In genomic region chr17:18322522-18322921, GRCh38 we compare ENCODE assay signal across 22 cellular contexts. TPM values are rescaled to one million over a fixed set of nuclear protein-coding genes. Genes with fewer than 3 reads are reported as not detected.
"Had no signal": no experiment of that assay in that cellular context is flagged by ENCODE, and none has a peak within 500 bp of the region (broad histone marks: within the 10 kb centered on the region; RNA-seq: fewer than 3 reads in every experiment).

No MANE protein-coding gene starts in this region.

- H3K27me3 ChIP-seq: dorsolateral prefrontal cortex, right atrium auricular region had no signal

- H3K9me3 ChIP-seq: left ventricle myocardium inferior, prostate gland, right atrium auricular region had no signal

- H3K9me3 Mint-ChIP-seq: activated naive CD8-positive, alpha-beta T cell treated with anti-CD3 and anti-CD28 coated beads, Interleukin-2, amount 50 U/mL, for 24 hours; activated T-helper 2 cell treated with anti-CD3 and anti-CD28 coated beads, Interferon-gamma antibody, Interleukin-2, Interleukin-4, amounts not matched to agents 10 μg/mL and 5 μg/mL and 100 μg/mL, durations not matched to agents 14 hours and 24 hours and 36 hours; brain had no signal

- H3K27ac ChIP-seq: dorsolateral prefrontal cortex, left ventricle myocardium inferior, prostate gland, right atrium auricular region, WERI-Rb-1 had no signal

- H3K27ac Mint-ChIP-seq: activated T-helper 2 cell treated with anti-CD3 and anti-CD28 coated beads, Interferon-gamma antibody, Interleukin-2, Interleukin-4, amounts not matched to agents 10 μg/mL and 5 μg/mL and 100 μg/mL, durations not matched to agents 14 hours and 24 hours and 36 hours had no signal

- H3K4me3 Mint-ChIP-seq: activated naive CD8-positive, alpha-beta T cell treated with anti-CD3 and anti-CD28 coated beads, Interleukin-2, amount 50 U/mL, for 24 hours; brain had no signal

- H3K27me3 Mint-ChIP-seq: activated naive CD8-positive, alpha-beta T cell treated with anti-CD3 and anti-CD28 coated beads, Interleukin-2, amount 50 U/mL, for 24 hours; brain had no signal

- H3K4me3 ChIP-seq: dorsolateral prefrontal cortex, left ventricle myocardium inferior, prostate gland, right atrium auricular region, skin epidermis had no signal

- ATAC-seq: activated naive CD8-positive, alpha-beta T cell treated with anti-CD3 and anti-CD28 coated beads, Interleukin-2, amount 50 U/mL, for 24 hours had no signal

- DNase-seq: activated CD4-positive, alpha-beta T cell treated with anti-CD3 and anti-CD28 coated beads, Interleukin-2, amount 50 U/mL, for 4 hours; activated naive CD4-positive, alpha-beta T cell treated with Interleukin-2 at 50 U/mL for 16 hours; activated naive CD8-positive, alpha-beta T cell treated with anti-CD3 and anti-CD28 coated beads, Interleukin-2, amount 50 U/mL, for 24 hours; activated T-cell treated with anti-CD3 and anti-CD28 coated beads for 4 hours; anterior cingulate cortex; caudate nucleus; dorsolateral prefrontal cortex; foreskin melanocyte; kidney glomerular epithelial cell; left ventricle myocardium inferior; midbrain; stimulated activated CD4-positive, alpha-beta T cell treated with anti-CD3 and anti-CD28 coated beads, Interleukin-15, amount 100 ng/mL, for 24 hours; stimulated activated CD4-positive, alpha-beta T cell treated with anti-CD3 and anti-CD28 coated beads, Interleukin-2, amount 100 ng/mL, for 48 hours; T-helper 2 cell; WERI-Rb-1 had no signal

RNA-seq across cellular contexts. Expression of gene EVPLL, which starts 55.1 kb away (rescaled TPM):
- total RNA-seq: activated T-helper 2 cell treated with anti-CD3 and anti-CD28 coated beads, Interferon-gamma antibody, Interleukin-2, Interleukin-4, amounts not matched to agents 10 μg/mL and 5 μg/mL and 100 μg/mL, durations not matched to agents 14 hours and 24 hours and 36 hours; fibroblast of lung; left ventricle myocardium inferior; osteocyte; right atrium auricular region had no signal
